1 cellular context compared by ENCODE assay signal in the genomic region with DNA sequence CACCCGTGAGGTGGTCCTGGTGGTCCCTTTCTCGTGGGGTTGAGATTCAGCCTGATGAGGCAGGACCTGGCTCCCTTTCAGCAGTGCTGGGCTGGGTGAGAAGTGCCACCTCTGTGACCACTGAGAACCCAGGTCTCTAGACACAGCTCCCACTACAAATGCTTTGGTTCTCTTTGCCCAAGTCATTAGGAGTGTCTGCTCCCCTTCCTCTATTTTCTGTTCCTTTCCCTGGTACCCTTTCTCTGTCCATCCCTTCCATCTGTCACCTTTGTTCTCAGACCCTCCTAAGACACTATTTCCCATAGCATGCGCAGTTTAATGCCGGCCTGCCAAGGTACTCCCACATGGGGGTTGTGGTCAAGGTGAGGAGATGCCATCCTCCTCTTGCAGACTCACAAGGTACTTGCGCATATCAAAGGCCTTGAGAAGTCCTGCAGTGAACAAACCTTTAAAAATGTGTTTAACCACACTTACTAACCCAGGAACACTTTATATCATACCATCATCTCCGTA.
TF ChIP-seq lines count a peak whose summit lies in the region.

No MANE protein-coding gene starts in this region.

TF ChIP-seq in WTC11, 78 proteins besides CTCF, POLR2A, EP300 and RAD21 (continued from another document and continues in another):
- TF ChIP-seq HMGXB4 (CRISPR knock-in tag; IDR thresholded peaks at IDR 0.05), result no peak
- no peak; the same call in 1 of the 2 replicates for TF ChIP-seq ZNF317 (CRISPR knock-in tag; IDR thresholded peaks at IDR 0.05; ENCODE audit: borderline replicate concordance, low read depth)
- no peak for TF ChIP-seq ZBTB43 (CRISPR knock-in tag; IDR thresholded peaks at IDR 0.05)
- no peak; the same call in 1 of the 2 replicates for TF ChIP-seq IRF1 (CRISPR knock-in tag; IDR thresholded peaks at IDR 0.05)
- TF ChIP-seq MYBL2 (CRISPR knock-in tag; IDR thresholded peaks at IDR 0.05), result no peak
- no peak for TF ChIP-seq ATF6 (CRISPR knock-in tag; IDR thresholded peaks at IDR 0.05)
- TF ChIP-seq, protein P1, sequence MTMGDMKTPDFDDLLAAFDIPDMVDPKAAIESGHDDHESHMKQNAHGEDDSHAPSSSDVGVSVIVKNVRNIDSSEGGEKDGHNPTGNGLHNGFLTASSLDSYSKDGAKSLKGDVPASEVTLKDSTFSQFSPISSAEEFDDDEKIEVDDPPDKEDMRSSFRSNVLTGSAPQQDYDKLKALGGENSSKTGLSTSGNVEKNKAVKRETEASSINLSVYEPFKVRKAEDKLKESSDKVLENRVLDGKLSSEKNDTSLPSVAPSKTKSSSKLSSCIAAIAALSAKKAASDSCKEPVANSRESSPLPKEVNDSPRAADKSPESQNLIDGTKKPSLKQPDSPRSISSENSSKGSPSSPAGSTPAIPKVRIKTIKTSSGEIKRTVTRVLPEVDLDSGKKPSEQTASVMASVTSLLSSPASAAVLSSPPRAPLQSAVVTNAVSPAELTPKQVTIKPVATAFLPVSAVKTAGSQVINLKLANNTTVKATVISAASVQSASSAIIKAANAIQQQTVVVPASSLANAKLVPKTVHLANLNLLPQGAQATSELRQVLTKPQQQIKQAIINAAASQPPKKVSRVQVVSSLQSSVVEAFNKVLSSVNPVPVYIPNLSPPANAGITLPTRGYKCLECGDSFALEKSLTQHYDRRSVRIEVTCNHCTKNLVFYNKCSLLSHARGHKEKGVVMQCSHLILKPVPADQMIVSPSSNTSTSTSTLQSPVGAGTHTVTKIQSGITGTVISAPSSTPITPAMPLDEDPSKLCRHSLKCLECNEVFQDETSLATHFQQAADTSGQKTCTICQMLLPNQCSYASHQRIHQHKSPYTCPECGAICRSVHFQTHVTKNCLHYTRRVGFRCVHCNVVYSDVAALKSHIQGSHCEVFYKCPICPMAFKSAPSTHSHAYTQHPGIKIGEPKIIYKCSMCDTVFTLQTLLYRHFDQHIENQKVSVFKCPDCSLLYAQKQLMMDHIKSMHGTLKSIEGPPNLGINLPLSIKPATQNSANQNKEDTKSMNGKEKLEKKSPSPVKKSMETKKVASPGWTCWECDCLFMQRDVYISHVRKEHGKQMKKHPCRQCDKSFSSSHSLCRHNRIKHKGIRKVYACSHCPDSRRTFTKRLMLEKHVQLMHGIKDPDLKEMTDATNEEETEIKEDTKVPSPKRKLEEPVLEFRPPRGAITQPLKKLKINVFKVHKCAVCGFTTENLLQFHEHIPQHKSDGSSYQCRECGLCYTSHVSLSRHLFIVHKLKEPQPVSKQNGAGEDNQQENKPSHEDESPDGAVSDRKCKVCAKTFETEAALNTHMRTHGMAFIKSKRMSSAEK (CRISPR knock-in tag; IDR thresholded peaks at IDR 0.05; ENCODE audit: borderline replicate concordance), result peak; percentile 86
- TF ChIP-seq, protein P2, sequence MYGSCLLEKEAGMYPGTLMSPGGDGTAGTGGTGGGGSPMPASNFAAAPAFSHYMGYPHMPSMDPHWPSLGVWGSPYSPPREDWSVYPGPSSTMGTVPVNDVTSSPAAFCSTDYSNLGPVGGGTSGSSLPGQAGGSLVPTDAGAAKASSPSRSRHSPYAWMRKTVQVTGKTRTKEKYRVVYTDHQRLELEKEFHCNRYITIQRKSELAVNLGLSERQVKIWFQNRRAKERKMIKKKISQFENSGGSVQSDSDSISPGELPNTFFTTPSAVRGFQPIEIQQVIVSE (CRISPR knock-in tag; IDR thresholded peaks at IDR 0.05; ENCODE audit: borderline replicate concordance), result no peak
- TF ChIP-seq, protein P3, sequence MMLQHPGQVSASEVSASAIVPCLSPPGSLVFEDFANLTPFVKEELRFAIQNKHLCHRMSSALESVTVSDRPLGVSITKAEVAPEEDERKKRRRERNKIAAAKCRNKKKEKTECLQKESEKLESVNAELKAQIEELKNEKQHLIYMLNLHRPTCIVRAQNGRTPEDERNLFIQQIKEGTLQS (CRISPR knock-in tag; conservative IDR thresholded peaks at IDR 0.05), result no peak
- TF ChIP-seq, protein P4, sequence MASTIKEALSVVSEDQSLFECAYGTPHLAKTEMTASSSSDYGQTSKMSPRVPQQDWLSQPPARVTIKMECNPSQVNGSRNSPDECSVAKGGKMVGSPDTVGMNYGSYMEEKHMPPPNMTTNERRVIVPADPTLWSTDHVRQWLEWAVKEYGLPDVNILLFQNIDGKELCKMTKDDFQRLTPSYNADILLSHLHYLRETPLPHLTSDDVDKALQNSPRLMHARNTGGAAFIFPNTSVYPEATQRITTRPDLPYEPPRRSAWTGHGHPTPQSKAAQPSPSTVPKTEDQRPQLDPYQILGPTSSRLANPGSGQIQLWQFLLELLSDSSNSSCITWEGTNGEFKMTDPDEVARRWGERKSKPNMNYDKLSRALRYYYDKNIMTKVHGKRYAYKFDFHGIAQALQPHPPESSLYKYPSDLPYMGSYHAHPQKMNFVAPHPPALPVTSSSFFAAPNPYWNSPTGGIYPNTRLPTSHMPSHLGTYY (CRISPR knock-in tag; IDR thresholded peaks at IDR 0.05), result peak; percentile 93
- TF ChIP-seq SMAD3 (CRISPR knock-in tag; IDR thresholded peaks at IDR 0.05; ENCODE audit: borderline replicate concordance), result no peak
- TF ChIP-seq TP53 (CRISPR knock-in tag; IDR thresholded peaks at IDR 0.05), result no peak; the same call in 1 of the 2 replicates
- TF ChIP-seq E2F4 (CRISPR knock-in tag; IDR thresholded peaks at IDR 0.05; ENCODE audit: borderline replicate concordance, low read depth), result no peak
- TF ChIP-seq ETV6 (CRISPR knock-in tag; IDR thresholded peaks at IDR 0.05), result no peak
- peak; percentile 59; the same call in 1 of the 2 replicates for TF ChIP-seq ZNF396 (CRISPR knock-in tag; IDR thresholded peaks at IDR 0.05; ENCODE audit: borderline replicate concordance)
- TF ChIP-seq ZNF512 (CRISPR knock-in tag; IDR thresholded peaks at IDR 0.05; ENCODE audit: borderline replicate concordance), result no peak
- TF ChIP-seq, protein P5, sequence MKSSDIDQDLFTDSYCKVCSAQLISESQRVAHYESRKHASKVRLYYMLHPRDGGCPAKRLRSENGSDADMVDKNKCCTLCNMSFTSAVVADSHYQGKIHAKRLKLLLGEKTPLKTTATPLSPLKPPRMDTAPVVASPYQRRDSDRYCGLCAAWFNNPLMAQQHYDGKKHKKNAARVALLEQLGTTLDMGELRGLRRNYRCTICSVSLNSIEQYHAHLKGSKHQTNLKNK (CRISPR knock-in tag; IDR thresholded peaks at IDR 0.05), result peak; percentile 91
- peak; percentile 93 for TF ChIP-seq ZNF671 (CRISPR knock-in tag; IDR thresholded peaks at IDR 0.05)
- TF ChIP-seq IRF2 (CRISPR knock-in tag; IDR thresholded peaks at IDR 0.05; ENCODE audit: borderline replicate concordance, low read depth), result no peak
- no peak for TF ChIP-seq NFYB (CRISPR knock-in tag; conservative IDR thresholded peaks at IDR 0.05; ENCODE audit: low read depth)
- TF ChIP-seq ZNF219 (CRISPR knock-in tag; IDR thresholded peaks at IDR 0.05; ENCODE audit: borderline replicate concordance), result no peak
- no peak for TF ChIP-seq ARID4B (CRISPR knock-in tag; IDR thresholded peaks at IDR 0.05; ENCODE audit: borderline replicate concordance)
- 0 out of 2 replicates have a peak, but pooled peaks have one; percentile 4 for TF ChIP-seq ZSCAN18 (CRISPR knock-in tag; IDR thresholded peaks at IDR 0.05)
- no peak for TF ChIP-seq RELA (CRISPR knock-in tag; IDR thresholded peaks at IDR 0.05; ENCODE audit: borderline replicate concordance)
- no peak for TF ChIP-seq TEAD4 (CRISPR knock-in tag; IDR thresholded peaks at IDR 0.05)
- TF ChIP-seq KAT7 (CRISPR knock-in tag; IDR thresholded peaks at IDR 0.05; ENCODE audit: borderline replicate concordance), result no peak
